ENCODE assay signal across 16 cellular contexts in the genomic region with DNA sequence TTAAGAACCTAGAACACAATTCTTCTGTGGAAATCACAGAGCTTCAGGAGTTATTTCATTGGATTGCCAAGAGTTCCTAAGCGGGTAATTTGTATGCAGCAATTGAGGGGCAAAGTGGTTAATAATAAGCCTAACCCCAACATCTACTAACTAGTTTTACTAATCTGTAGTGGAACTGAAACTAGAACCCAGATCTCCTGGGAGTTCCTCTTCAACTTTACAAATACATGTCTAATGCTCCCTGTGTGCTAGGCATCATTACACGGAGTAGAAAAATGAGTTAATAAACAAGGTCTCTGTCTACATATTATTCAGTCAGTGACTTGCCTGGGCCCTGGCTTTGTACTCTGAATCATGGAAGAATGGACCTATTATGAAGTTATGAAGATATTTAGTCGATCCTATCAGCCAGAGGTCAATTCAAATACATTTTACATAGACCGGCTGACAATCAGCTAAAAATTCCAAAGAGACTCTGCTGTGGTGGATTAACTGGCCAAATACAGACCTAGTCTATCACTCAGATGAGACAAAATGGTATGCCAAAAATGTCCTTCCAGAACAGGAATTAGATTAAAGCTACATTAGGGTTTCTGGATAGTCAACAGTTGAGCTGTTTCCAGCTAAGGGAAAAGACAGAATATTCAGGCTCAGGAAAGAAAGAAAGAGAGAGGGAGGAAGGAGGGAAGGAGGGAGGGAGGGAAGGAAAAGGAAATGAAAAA.
DNase-seq lines count a peak whose midpoint lies in the region; ATAC-seq lines count a peak whose summit lies in the region.
"Had no signal": no experiment of that assay in that cellular context is flagged by ENCODE, and none has a peak within 500 bp of the region (broad histone marks: within the 10 kb centered on the region; RNA-seq: fewer than 3 reads in every experiment).

No MANE protein-coding gene starts in this region.

- no peaks in the 10 kb centered on the region; the same call in 1 of the 2 replicates for H3K9me3 ChIP-seq in MG63
- H3K9me3 ChIP-seq: upper lobe of left lung had no signal

- no peaks in the 10 kb centered on the region for H3K36me3 ChIP-seq in MG63
- H3K36me3 ChIP-seq: upper lobe of left lung had no signal

- ATAC-seq in GM19452 (IDR thresholded peaks at IDR 0.05; ENCODE audit: unreplicated experiment): peak; percentile 82
- ATAC-seq in HG02943 (IDR thresholded peaks at IDR 0.05; ENCODE audit: low read depth, unreplicated experiment): peak; percentile 87
- ATAC-seq: A549, body of pancreas had no signal

- no peaks in the 10 kb centered on the region for H3K27me3 ChIP-seq in MG63
- H3K27me3 ChIP-seq: body of pancreas, upper lobe of left lung had no signal

- no peak overlapping the region for H3K4me3 ChIP-seq in MG63
- H3K4me3 ChIP-seq: A549, body of pancreas, upper lobe of left lung had no signal

- DNase-seq in EH (ENCODE audit: low read depth) (peak; percentile 19), MV-4-11 (lab: John Stamatoyannopoulos, UW) (peak; percentile 46), NCI-H774 (lab: John Stamatoyannopoulos, UW) (no peak), MG63 (no peak), GOT3 (lab: John Stamatoyannopoulos, UW) (no peak), GM19240 (ENCODE audit: insufficient read length, low spot score) (no peak)
- DNase-seq: activated effector memory CD4-positive, alpha-beta T cell treated with Interleukin-2 at 50 U/mL for 16 hours; body of pancreas; effector CD8-positive, alpha-beta T cell; NCI-H1436; NCI-H524 treated with DMSO at 0.1 percent for 48 hours; stimulated activated CD8-positive, alpha-beta memory T cell treated with anti-CD3 and anti-CD28 coated beads, Interleukin-4, amount 100 ng/mL, for 48 hours; upper lobe of left lung had no signal

Comparison
In these comparisons a context has a peak if more than half of its experiments do, and no peak if none do; other contexts are left out.
1. DNase-seq: peak in EH (single experiment) and MV-4-11 (single experiment); none in NCI-H774 (single experiment), MG63 (single experiment), GOT3 (single experiment) and GM19240 (single experiment).